ENCODE assay signal across 27 cellular contexts in genomic region chr9:87501806-87502205, GRCh38. TPM values are rescaled to one million over a fixed set of nuclear protein-coding genes. Genes with fewer than 3 reads are reported as not detected.
DNase-seq lines count a peak whose midpoint lies in the region; ATAC-seq, FAIRE-seq and TF ChIP-seq lines count a peak whose summit lies in the region.
"Had no signal": no experiment of that assay in that cellular context is flagged by ENCODE, and none has a peak within 500 bp of the region (broad histone marks: within the 10 kb centered on the region; RNA-seq: fewer than 3 reads in every experiment).

No MANE protein-coding gene starts in this region.

- DNase-seq in A673 (ENCODE audit: low spot score) (no peak), PC-9 (peak in 1 of 2 experiments; percentile 77), neural crest cell (ENCODE audit: low read depth, low spot score) (no peak), GM12891 (ENCODE audit: insufficient read length, low spot score) (no peak)
- DNase-seq: 8988T; activated CD4-positive, alpha-beta T cell treated with anti-CD3 and anti-CD28 coated beads for 36 hours; activated naive CD8-positive, alpha-beta T cell treated with anti-CD3 and anti-CD28 coated beads, Interleukin-2, amount 10 ng/mL, durations not matched to agents 7 days and 5 days; brain microvascular endothelial cell; COR-L47; NCI-H1694 treated with DMSO at 0.1 percent for 48 hours; NCI-H226; NCI-H774; nephron progenitor cell; psoas muscle; Right ventricle myocardium superior; stimulated activated CD4-positive, alpha-beta T cell treated with anti-CD3 and anti-CD28 coated beads, Interleukin-4, amount 100 ng/mL, for 1 hour; stimulated activated naive CD8-positive, alpha-beta T cell treated with anti-CD3 and anti-CD28 coated beads, Interleukin-15, amount 100 ng/mL, for 72 hours had no signal

- H3K27me3 Mint-ChIP-seq in neural crest cell (ENCODE audit: low read depth): no peaks in the 10 kb centered on the region

- no peak for FAIRE-seq in GM12891 (lab: Jason Lieb, UNC)
- FAIRE-seq: colon, frontal cortex had no signal

- peaks cover 35% of the 10 kb centered on the region for H3K4me1 ChIP-seq in A673 (ENCODE audit: insufficient read depth, low read length, poor library complexity, severe bottlenecking)
- peaks cover 82% of the 10 kb centered on the region for H3K4me1 ChIP-seq in PC-9 (replicated peaks; ENCODE audit: insufficient read depth)
- H3K4me1 ChIP-seq in gastroesophageal sphincter: peaks cover 2 to 84% (median 26%) of the 10 kb centered on the region in 3 donors
- H3K4me1 ChIP-seq: psoas muscle had no signal

- H3K27me3 ChIP-seq in A673 (replicated peaks; ENCODE audit: insufficient read depth, low read depth, low read length, poor library complexity): no peaks in the 10 kb centered on the region
- no peaks in the 10 kb centered on the region for H3K27me3 ChIP-seq in PC-9 (ENCODE audit: insufficient read depth, low read depth)
- H3K27me3 ChIP-seq in gastroesophageal sphincter: peaks cover 2% of the 10 kb centered on the region
- H3K27me3 ChIP-seq: brain microvascular endothelial cell had no signal

- TF ChIP-seq EP300 in gastroesophageal sphincter (IDR thresholded peaks at IDR 0.05): no peak

- TF ChIP-seq CTCF in A673 (conservative IDR thresholded peaks at IDR 0.05; ENCODE audit: low read depth, low read length) (no peak), PC-9 (conservative IDR thresholded peaks at IDR 0.05) (no peak), gastroesophageal sphincter (IDR thresholded peaks at IDR 0.05) (no peak), neural crest cell (conservative IDR thresholded peaks at IDR 0.05) (no peak)

- POLR2A ChIA-PET in A673 (lab: Charles Lee; ENCODE audit: low non-redundant PET) (interaction anchor here (0.6 kb wide), 2 partner anchors 101 to 853 kb away, joined by 3 read pairs; no protein-coding TSS in a partner anchor), PC-9 (lab: Charles Lee; ENCODE audit: unreplicated experiment) (interaction anchor here (0.5 to 0.7 kb wide), 6 partner anchors 15 to 1219 kb away, joined by 3 to 6 read pairs (median 5); partner anchors contain the start of gene ISCA1)

- H3K4me3 ChIP-seq in A673 (ENCODE audit: low read depth, low read length, poor library complexity, severe bottlenecking): peak overlapping the region; percentile 91
- H3K4me3 ChIP-seq in PC-9: peak overlapping the region; percentile 29; the same call in 1 of the 2 replicates
- H3K4me3 ChIP-seq in gastroesophageal sphincter: no peak overlapping the region
- H3K4me3 ChIP-seq: psoas muscle had no signal

- peaks cover 13% of the 10 kb centered on the region for H3K36me3 Mint-ChIP-seq in neural crest cell (ENCODE audit: low read depth)
- H3K36me3 Mint-ChIP-seq: activated naive CD8-positive, alpha-beta T cell treated with anti-CD3 and anti-CD28 coated beads, Interleukin-2, amount 10 ng/mL, durations not matched to agents 7 days and 5 days; IgD-negative memory B cell had no signal

- H3K9me3 ChIP-seq in A673 (ENCODE audit: low read depth, low read length, poor library complexity, severe bottlenecking): no peaks in the 10 kb centered on the region
- no peaks in the 10 kb centered on the region for H3K9me3 ChIP-seq in PC-9 (ENCODE audit: insufficient read depth, low read depth)
- no peaks in the 10 kb centered on the region for H3K9me3 ChIP-seq in gastroesophageal sphincter
- H3K9me3 ChIP-seq: psoas muscle had no signal

- H3K79me2 ChIP-seq in PC-9 (ENCODE audit: low read depth): peaks cover 70% of the 10 kb centered on the region

- WGBS in gastroesophageal sphincter (ENCODE audit: low coverage in 1 of 2), 2 donors: 33 to 57% methylated on average over 1 of the region's 1 CpG

- H3F3A ChIP-seq in PC-9 (ENCODE audit: insufficient read depth, low read depth): peaks cover 51% of the 10 kb centered on the region

- no peaks in the 10 kb centered on the region for H3K9me3 Mint-ChIP-seq in neural crest cell
- H3K9me3 Mint-ChIP-seq: activated naive CD8-positive, alpha-beta T cell treated with anti-CD3 and anti-CD28 coated beads, Interleukin-2, amount 10 ng/mL, durations not matched to agents 7 days and 5 days; activated T-helper 2 cell treated with anti-CD3 and anti-CD28 coated beads, Interferon-gamma antibody, Interleukin-2, Interleukin-4, amounts not matched to agents 10 μg/mL and 5 μg/mL and 100 μg/mL, durations not matched to agents 14 hours and 24 hours and 36 hours; IgD-negative memory B cell; stimulated activated naive CD8-positive, alpha-beta T cell treated with anti-CD3 and anti-CD28 coated beads, Interleukin-15, amount 100 ng/mL, for 72 hours had no signal

- H3K27ac ChIP-seq in A673 (ENCODE audit: low read depth, low read length, poor library complexity, severe bottlenecking) (peak overlapping the region; percentile 53), PC-9 (peak overlapping the region; percentile 83), gastroesophageal sphincter (peak overlapping the region in 3 of 4 donors; percentile 59 to 94 (median 93))
- H3K27ac ChIP-seq: brain microvascular endothelial cell, HL-60, psoas muscle had no signal

- H4K20me1 ChIP-seq in PC-9 (ENCODE audit: insufficient read depth): 0 out of 2 replicates have a peak, but pooled peaks cover 3% of the 10 kb centered on the region

- no TSS peak for BruUV-seq in A673 (replicated peaks; lab: Mats Ljungman, UMichigan)
- BruUV-seq in PC-9 (replicated peaks; lab: Mats Ljungman, UMichigan): no TSS peak

- peak overlapping the region; percentile 91 for H3K4me2 ChIP-seq in PC-9

- TF ChIP-seq POLR2A in gastroesophageal sphincter (IDR thresholded peaks at IDR 0.05): no peak
- TF ChIP-seq POLR2A in GM12891 (IDR thresholded peaks at IDR 0.05; ENCODE audit: low read depth, low read length): no peak

- H3K27ac Mint-ChIP-seq in neural crest cell (ENCODE audit: unreplicated experiment): no peak overlapping the region
- H3K27ac Mint-ChIP-seq: activated CD4-positive, alpha-beta T cell treated with anti-CD3 and anti-CD28 coated beads for 36 hours; activated naive CD8-positive, alpha-beta T cell treated with anti-CD3 and anti-CD28 coated beads, Interleukin-2, amount 10 ng/mL, durations not matched to agents 7 days and 5 days; B cell; IgD-negative memory B cell; nephron progenitor cell; stimulated activated naive CD8-positive, alpha-beta T cell treated with anti-CD3 and anti-CD28 coated beads, Interleukin-15, amount 100 ng/mL, for 72 hours had no signal

- no peaks in the 10 kb centered on the region for H3K9me2 ChIP-seq in PC-9 (ENCODE audit: insufficient read depth)

- H3K36me3 ChIP-seq in A673 (ENCODE audit: insufficient read depth, low read length, poor library complexity, severe bottlenecking): peaks cover 81% of the 10 kb centered on the region
- peaks cover 16% of the 10 kb centered on the region for H3K36me3 ChIP-seq in PC-9 (ENCODE audit: low read depth)
- H3K36me3 ChIP-seq in gastroesophageal sphincter: peaks cover 0 to 3% of the 10 kb centered on the region in 2 donors
- H3K36me3 ChIP-seq: brain microvascular endothelial cell had no signal

- intact Hi-C loops in A673 (cut with micrococcal nuclease; ENCODE audit: unreplicated experiment): no loop called here
- intact Hi-C loops in PC-9 (cut with micrococcal nuclease; ENCODE audit: unreplicated experiment): loop anchor here (1.0 to 5.0 kb wide), 7 partner anchors 45 to 160 kb away; no protein-coding TSS in a partner anchor

- ATAC-seq in gastroesophageal sphincter (no peak), HG03457 (IDR thresholded peaks at IDR 0.05; ENCODE audit: unreplicated experiment) (no peak), GM21528 (IDR thresholded peaks at IDR 0.05; ENCODE audit: low FRiP score, unreplicated experiment) (no peak), GM18502 (IDR thresholded peaks at IDR 0.05; ENCODE audit: poor library complexity, unreplicated experiment) (no peak)
- ATAC-seq: activated CD4-positive, alpha-beta T cell treated with anti-CD3 and anti-CD28 coated beads for 36 hours; psoas muscle; stimulated activated naive CD8-positive, alpha-beta T cell treated with anti-CD3 and anti-CD28 coated beads, Interleukin-15, amount 100 ng/mL, for 72 hours had no signal

- CTCF ChIA-PET in A673 (lab: Charles Lee) (no interaction called here), PC-9 (lab: Charles Lee) (interaction anchor here (0.6 kb wide), 1 partner anchor 164 kb away, joined by 3 read pairs; no protein-coding TSS in a partner anchor)

- H2AFZ ChIP-seq in PC-9: no peak overlapping the region

- peak overlapping the region; percentile 72 for H3K4me3 Mint-ChIP-seq in neural crest cell
- H3K4me3 Mint-ChIP-seq: activated CD4-positive, alpha-beta T cell treated with anti-CD3 and anti-CD28 coated beads for 36 hours; activated naive CD8-positive, alpha-beta T cell treated with anti-CD3 and anti-CD28 coated beads, Interleukin-2, amount 10 ng/mL, durations not matched to agents 7 days and 5 days; B cell; IgD-negative memory B cell; nephron progenitor cell; stimulated activated naive CD8-positive, alpha-beta T cell treated with anti-CD3 and anti-CD28 coated beads, Interleukin-15, amount 100 ng/mL, for 72 hours had no signal

- peaks cover 41% of the 10 kb centered on the region for H3K4me1 Mint-ChIP-seq in neural crest cell
- H3K4me1 Mint-ChIP-seq: activated naive CD8-positive, alpha-beta T cell treated with anti-CD3 and anti-CD28 coated beads, Interleukin-2, amount 10 ng/mL, durations not matched to agents 7 days and 5 days had no signal

TF ChIP-seq in GM12891, 5 proteins besides CTCF, POLR2A, EP300 and RAD21:
- TF ChIP-seq PAX5 (IDR thresholded peaks at IDR 0.05; ENCODE audit: insufficient read depth, low read length, severe bottlenecking): no peak
- no peak for TF ChIP-seq POU2F2 (IDR thresholded peaks at IDR 0.05; ENCODE audit: low read depth, low read length)
- TF ChIP-seq SPI1 (IDR thresholded peaks at IDR 0.05; ENCODE audit: low read depth, low read length): no peak
- no peak for TF ChIP-seq TAF1 (IDR thresholded peaks at IDR 0.05; ENCODE audit: low read depth, low read length)
TF ChIP-seq in GM12891: peak in this region for 0.

RNA-seq across cellular contexts. Expression of gene DAPK1, which starts 4.1 kb away (rescaled TPM):
- total RNA-seq in A673 (2021) (380 and 386 TPM in 2 replicates), PC-9 (2021) (100 and 158 TPM in 2 replicates), gastroesophageal sphincter (100 to 1,000 TPM in 1 of 4 donors, 10 to 100 TPM in 3; 52.3 to 119 (median 75.3) TPM), neural crest cell (62.7 and 64.1 TPM in 2 replicates)
- 4.9 TPM for polyA plus RNA-seq in GM12891 (2012; ENCODE audit: low read depth, missing spikeins)

Comparison
In these comparisons a context has a peak if more than half of its experiments do, and no peak if none do; other contexts are left out.
1. H3K4me3 ChIP-seq: peak in A673 (single experiment) and PC-9 (single experiment); none in gastroesophageal sphincter (0 of 2).
2. Peak in every context shown above with its lines, with median percentiles within 50 percentile points of each other: H3K27ac ChIP-seq.